ENCODE assay signal across 31 cellular contexts in genomic region chr2:133766164-133766832, GRCh38.
A peak's percentile ranks its signal among the peaks of the same experiment; 100 is the strongest.
DNase-seq lines count a peak whose midpoint lies in the region; ATAC-seq, FAIRE-seq and TF ChIP-seq lines count a peak whose summit lies in the region.
"Had no signal": no experiment of that assay in that cellular context is flagged by ENCODE, and none has a peak within 500 bp of the region (broad histone marks: within the 10 kb centered on the region; RNA-seq: fewer than 3 reads in every experiment).

No MANE protein-coding gene starts in this region.

- POLR2A ChIA-PET in A549 (lab: Yijun Ruan, JAX) (no interaction called here), PC-3 (lab: Charles Lee; ENCODE audit: unreplicated experiment) (interaction anchor here (0.6 kb wide), 1 partner anchor 163 kb away, joined by 4 read pairs; no protein-coding TSS in a partner anchor)

- H3K27me3 ChIP-seq in PC-3 (ENCODE audit: low read length) (no peaks in the 10 kb centered on the region), lower lobe of right lung (ENCODE audit: low read depth) (no peaks in the 10 kb centered on the region), Peyer's patch (no peaks in the 10 kb centered on the region)
- H3K27me3 ChIP-seq: spleen, uterus had no signal

- ATAC-seq in A549 = peak in 1 of 2 experiments; percentile 33; a peak in 2 of 6 replicates
- peak; percentile 47 for ATAC-seq in PC-3
- peak; percentile 68 for ATAC-seq in left ventricle myocardium superior
- no peak for ATAC-seq in lower lobe of right lung
- ATAC-seq in HG02938 (IDR thresholded peaks at IDR 0.05; ENCODE audit: unreplicated experiment) = no peak
- ATAC-seq: natural killer cell treated with Interleukin-12 subunit alpha and Interleukin-12 subunit beta and Interleukin-15 and Interleukin-18, amount 100 ng/mL, for 72 hours; stimulated activated naive CD8-positive, alpha-beta T cell treated with anti-CD3 and anti-CD28 coated beads, Interleukin-15, Interleukin-2, amounts not matched to agents 100 U/mL and 50 U/mL, for 24 hours had no signal

- BruUV-seq in PC-3 (replicated peaks; lab: Mats Ljungman, UMichigan) = no TSS peak

- H3K9me2 ChIP-seq in PC-3 (replicated peaks; ENCODE audit: low read length) = no peaks in the 10 kb centered on the region

- intact Hi-C loops in PC-3 (cut with micrococcal nuclease) (no loop called here), left ventricle myocardium superior (cut with micrococcal nuclease) (no loop called here), lower lobe of right lung (cut with DNase I) (no loop called here)

- H3K9ac ChIP-seq in PC-3 (ENCODE audit: low read length) = no peak overlapping the region
- H3K9ac ChIP-seq: parathyroid adenoma had no signal

- H3K4me2 ChIP-seq in A549 (0 out of 3 replicates have a peak overlapping the region, but pooled peaks have one; percentile 6), PC-3 (ENCODE audit: low read length) (no peak overlapping the region)

- H3K4me3 ChIP-seq in A549 (no peak overlapping the region), PC-3 (ENCODE audit: low read length) (no peak overlapping the region), lower lobe of right lung (no peak overlapping the region), Peyer's patch (no peak overlapping the region)
- H3K4me3 ChIP-seq: mucosa of descending colon, SK-N-MC, spleen, thoracic aorta, uterus had no signal

- H3F3A ChIP-seq in PC-3 (ENCODE audit: low read length, unreplicated experiment) = no peaks in the 10 kb centered on the region

- DNase-seq in A549 (ENCODE audit: low read depth in 1 of 2, low spot score in 1 of 2) (no peak), PC-3 (peak; percentile 31), left ventricle myocardium superior (no peak), lower lobe of right lung (no peak), Peyer's patch (no peak), activated T-cell treated with anti-CD3 and anti-CD28 coated beads for 4 hours (no peak), NCI-H345 (lab: John Stamatoyannopoulos, UW) (no peak)
- DNase-seq: activated CD4-positive, alpha-beta T cell treated with anti-CD3 and anti-CD28 coated beads, Interleukin-2, amount 50 U/mL, for 1 hour; activated CD4-positive, CD25-positive, alpha-beta regulatory T cell; activated gamma-delta T cell treated with Interleukin-2 at 50 U/mL for 16 hours; activated T-cell treated with anti-CD3 and anti-CD28 coated beads, Interleukin-2, amount 50 U/mL, for 24 hours; CD8-positive, alpha-beta memory T cell; central memory CD4-positive, alpha-beta T cell; DMS 273 treated with DMSO at 0.1 percent for 48 hours; erythroblast; NCI-H1436 treated with DMSO at 0.1 percent for 48 hours; NCI-H2081 treated with DMSO at 0.1 percent for 48 hours; NCI-H748 treated with DMSO at 0.1 percent for 48 hours; retina; spleen; stimulated activated CD4-positive, alpha-beta T cell treated with anti-CD3 and anti-CD28 coated beads, Interleukin-2, amount 100 ng/mL, for 24 hours; stimulated activated naive CD8-positive, alpha-beta T cell treated with anti-CD3 and anti-CD28 coated beads, Interleukin-15, Interleukin-2, amounts not matched to agents 100 U/mL and 50 U/mL, for 24 hours; T-helper 1 cell; uterus had no signal

- FAIRE-seq in A549 (lab: Jason Lieb, UNC) = no peak
- FAIRE-seq: islet of Langerhans had no signal

- CTCF ChIA-PET in A549 (lab: Yijun Ruan, JAX) (interaction anchor here (1.8 kb wide), 1 partner anchor 14 kb away, joined by 7 read pairs; no protein-coding TSS in a partner anchor), PC-3 (lab: Charles Lee) (interaction anchor here (0.5 kb wide), 1 partner anchor 592 kb away, joined by 10 read pairs; no protein-coding TSS in a partner anchor)

- no peak for TF ChIP-seq POLR2A in A549 (IDR thresholded peaks at IDR 0.05; ENCODE audit: low read length)
- no peak for TF ChIP-seq POLR2A in Peyer's patch (IDR thresholded peaks at IDR 0.05)

- peaks cover 12% of the 10 kb centered on the region for H3K4me1 ChIP-seq in A549
- peaks cover 22% of the 10 kb centered on the region for H3K4me1 ChIP-seq in PC-3 (ENCODE audit: insufficient read depth, low read length)
- no peaks in the 10 kb centered on the region for H3K4me1 ChIP-seq in lower lobe of right lung
- H3K4me1 ChIP-seq in Peyer's patch = no peaks in the 10 kb centered on the region
- H3K4me1 ChIP-seq: parathyroid adenoma, spleen, uterus had no signal

- peak overlapping the region; percentile 35 to 40; a peak in 4 of 6 replicates for H3K27ac ChIP-seq in A549
- no peak overlapping the region for H3K27ac ChIP-seq in PC-3 (ENCODE audit: low read length)
- H3K27ac ChIP-seq in lower lobe of right lung = peak overlapping the region; percentile 36
- no peak overlapping the region for H3K27ac ChIP-seq in Peyer's patch
- H3K27ac ChIP-seq: parathyroid adenoma, SK-N-MC, spleen, thoracic aorta, uterus had no signal

- no peaks in the 10 kb centered on the region for H4K20me1 ChIP-seq in PC-3 (ENCODE audit: low read length)

- H2AFZ ChIP-seq in PC-3 (ENCODE audit: low read length) = no peak overlapping the region
- H2AFZ ChIP-seq: parathyroid adenoma had no signal

- no peaks in the 10 kb centered on the region for H3K36me3 ChIP-seq in PC-3 (ENCODE audit: low read depth, low read length)
- H3K36me3 ChIP-seq in lower lobe of right lung = no peaks in the 10 kb centered on the region
- H3K36me3 ChIP-seq in Peyer's patch = no peaks in the 10 kb centered on the region
- H3K36me3 ChIP-seq: spleen, thoracic aorta, uterus had no signal

- H3K79me2 ChIP-seq in PC-3 (ENCODE audit: low read length) = no peaks in the 10 kb centered on the region
- H3K79me2 ChIP-seq: parathyroid adenoma had no signal

- no peak for TF ChIP-seq EP300 in A549 (IDR thresholded peaks at IDR 0.05)

- no peak for TF ChIP-seq RAD21 in A549 (conservative IDR thresholded peaks at IDR 0.05 in 1 of 2, IDR thresholded peaks at IDR 0.05 in 1 of 2)

- no peak for TF ChIP-seq CTCF in A549 (IDR thresholded peaks at IDR 0.05)
- TF ChIP-seq CTCF in PC-3 (conservative IDR thresholded peaks at IDR 0.05; ENCODE audit: low read depth, low read length) = no peak
- TF ChIP-seq CTCF in lower lobe of right lung (IDR thresholded peaks at IDR 0.05) = no peak
- no peak for TF ChIP-seq CTCF in Peyer's patch (IDR thresholded peaks at IDR 0.05)

- no peaks in the 10 kb centered on the region for H3K9me3 ChIP-seq in A549
- H3K9me3 ChIP-seq in PC-3 (ENCODE audit: low read length) = no peaks in the 10 kb centered on the region
- no peaks in the 10 kb centered on the region for H3K9me3 ChIP-seq in lower lobe of right lung
- H3K9me3 ChIP-seq in Peyer's patch = no peaks in the 10 kb centered on the region
- H3K9me3 ChIP-seq: mucosa of descending colon, spleen, thoracic aorta, uterus had no signal

TF ChIP-seq in A549, 52 proteins besides CTCF, POLR2A, EP300 and RAD21 (continues in another document):
- TF ChIP-seq MYC (IDR thresholded peaks at IDR 0.05; ENCODE audit: borderline replicate concordance, low read length) (no peak), RARB (CRISPR knock-in tag; IDR thresholded peaks at IDR 0.05) (no peak), FOXS1 (CRISPR knock-in tag; IDR thresholded peaks at IDR 0.05) (no peak), HOXA7 (CRISPR knock-in tag; IDR thresholded peaks at IDR 0.05) (no peak), MAZ (IDR thresholded peaks at IDR 0.05; ENCODE audit: borderline replicate concordance, low read depth, low read length) (no peak), ATOH8 (CRISPR knock-in tag; IDR thresholded peaks at IDR 0.05; ENCODE audit: low read depth) (no peak), ZNF302 (CRISPR knock-in tag; IDR thresholded peaks at IDR 0.05) (no peak), REST (IDR thresholded peaks at IDR 0.05) (no peak), HOXB5 (CRISPR knock-in tag; IDR thresholded peaks at IDR 0.05) (no peak), RFX5 (IDR thresholded peaks at IDR 0.05) (no peak), KDM5A (IDR thresholded peaks at IDR 0.05) (no peak), HES2 (IDR thresholded peaks at IDR 0.05) (no peak), RCOR1 (IDR thresholded peaks at IDR 0.05; ENCODE audit: low read depth, low read length) (no peak), JUN (IDR thresholded peaks at IDR 0.05) (no peak), NFE2L2 (conservative IDR thresholded peaks at IDR 0.05; ENCODE audit: low read length) (no peak)

Comparison
In these comparisons a context has a peak if more than half of its experiments do, and no peak if none do; other contexts are left out.
1. ATAC-seq: peak in PC-3 (single experiment) and left ventricle myocardium superior (single experiment); none in lower lobe of right lung (0 of 2) and HG02938 (single experiment).
2. H3K27ac ChIP-seq: peak in A549 (2 of 2) and lower lobe of right lung (single experiment); none in PC-3 (single experiment) and Peyer's patch (0 of 4).